Comparison of ENCODE assay signal across 14 cellular contexts in genomic region chr17:62172492-62173291, GRCh38.
"Had no signal": no experiment of that assay in that cellular context is flagged by ENCODE, and none has a peak within 500 bp of the region (broad histone marks: within the 10 kb centered on the region; RNA-seq: fewer than 3 reads in every experiment).

No MANE protein-coding gene starts in this region.

- H3K9me3 ChIP-seq: sigmoid colon, upper lobe of right lung had no signal

- H3K4me1 Mint-ChIP-seq: activated CD4-positive, alpha-beta T cell treated with anti-CD3 and anti-CD28 coated beads for 36 hours; nephron progenitor cell; T-helper 17 cell had no signal

- H3K27me3 ChIP-seq: sigmoid colon, upper lobe of right lung had no signal

- H3K27ac Mint-ChIP-seq: activated CD4-positive, alpha-beta T cell treated with anti-CD3 and anti-CD28 coated beads for 36 hours; activated CD8-positive, alpha-beta T cell treated with anti-CD3 and anti-CD28 coated beads, Interleukin-2, amount 10 ng/mL, durations not matched to agents 7 days and 5 days; activated naive CD8-positive, alpha-beta T cell treated with anti-CD3 and anti-CD28 coated beads, Interleukin-2, amount 50 U/mL, for 24 hours; activated T-helper 1 cell treated with anti-CD3 and anti-CD28 coated beads, Interleukin-12 subunit alpha, Interleukin-12 subunit beta, Interleukin-2, Interleukin-4 antibody, amounts not matched to agents 30 ng/mL and 10 ng/mL and 1 ng/mL, durations not matched to agents 14 hours and 24 hours and 36 hours; nephron progenitor cell; T-helper 17 cell had no signal

- H3K36me3 ChIP-seq: sigmoid colon, upper lobe of right lung had no signal

- DNase-seq: activated CD4-positive, alpha-beta T cell treated with anti-CD3 and anti-CD28 coated beads for 36 hours; activated CD8-positive, alpha-beta memory T cell treated with anti-CD3 and anti-CD28 coated beads, Interleukin-2, amount 50 U/mL, for 48 hours; activated CD8-positive, alpha-beta T cell treated with anti-CD3 and anti-CD28 coated beads, Interleukin-2, amount 10 ng/mL, durations not matched to agents 7 days and 5 days; activated naive CD4-positive, alpha-beta T cell; activated naive CD8-positive, alpha-beta T cell treated with anti-CD3 and anti-CD28 coated beads, Interleukin-2, amount 50 U/mL, for 24 hours; hypothalamus; nephron progenitor cell; sigmoid colon; stimulated activated CD4-positive, alpha-beta T cell treated with anti-CD3 and anti-CD28 coated beads, Interleukin-2, amount 100 ng/mL, for 48 hours; stimulated activated naive CD4-positive, alpha-beta T cell treated with Interleukin-2 at 50 U/mL for 16 hours; T-helper 17 cell; upper lobe of right lung had no signal

- H3K27ac ChIP-seq: sigmoid colon, upper lobe of right lung, VCaP had no signal

- H3K9me3 Mint-ChIP-seq: activated naive CD8-positive, alpha-beta T cell treated with anti-CD3 and anti-CD28 coated beads, Interleukin-2, amount 50 U/mL, for 24 hours; activated T-helper 1 cell treated with anti-CD3 and anti-CD28 coated beads, Interleukin-12 subunit alpha, Interleukin-12 subunit beta, Interleukin-2, Interleukin-4 antibody, amounts not matched to agents 30 ng/mL and 10 ng/mL and 1 ng/mL, durations not matched to agents 14 hours and 24 hours and 36 hours; nephron progenitor cell had no signal

- H3K4me1 ChIP-seq: sigmoid colon, upper lobe of right lung had no signal

- H3K4me3 Mint-ChIP-seq: activated CD4-positive, alpha-beta T cell treated with anti-CD3 and anti-CD28 coated beads for 36 hours; activated CD8-positive, alpha-beta T cell treated with anti-CD3 and anti-CD28 coated beads, Interleukin-2, amount 10 ng/mL, durations not matched to agents 7 days and 5 days; activated naive CD8-positive, alpha-beta T cell treated with anti-CD3 and anti-CD28 coated beads, Interleukin-2, amount 50 U/mL, for 24 hours; activated T-helper 1 cell treated with anti-CD3 and anti-CD28 coated beads, Interleukin-12 subunit alpha, Interleukin-12 subunit beta, Interleukin-2, Interleukin-4 antibody, amounts not matched to agents 30 ng/mL and 10 ng/mL and 1 ng/mL, durations not matched to agents 14 hours and 24 hours and 36 hours; nephron progenitor cell; T-helper 17 cell had no signal

- H3K4me3 ChIP-seq: sigmoid colon, upper lobe of right lung had no signal
